17 cellular contexts compared by ENCODE assay signal in the genomic region with DNA sequence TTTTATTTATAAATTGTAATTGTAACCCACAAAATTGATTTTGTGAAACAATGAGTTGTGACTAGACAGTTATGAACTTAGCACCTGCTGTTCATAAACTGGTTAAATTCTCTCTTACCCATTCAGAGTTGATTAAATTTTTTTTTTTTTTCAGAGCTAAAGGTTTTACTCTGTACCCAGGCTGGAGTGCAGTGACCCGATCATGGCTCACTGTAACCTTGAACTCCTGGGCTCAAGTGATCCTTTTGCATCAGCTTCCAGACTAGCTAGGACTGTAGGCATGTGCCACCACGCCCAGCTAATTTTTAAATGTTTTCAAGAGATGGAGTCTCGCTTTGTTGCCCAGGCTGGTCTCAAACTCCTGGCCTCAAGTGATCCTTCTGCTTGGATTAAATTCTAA.
"Had no signal": no experiment of that assay in that cellular context is flagged by ENCODE, and none has a peak within 500 bp of the region (broad histone marks: within the 10 kb centered on the region; RNA-seq: fewer than 3 reads in every experiment).

No MANE protein-coding gene starts in this region.

- H3K9ac ChIP-seq: neural progenitor cell had no signal

- H3K4me3 ChIP-seq: ovary, thoracic aorta, uterus had no signal

- H3K9me3 ChIP-seq: ovary, uterus had no signal

- H2AFZ ChIP-seq: neural progenitor cell had no signal

- H3K9me3 Mint-ChIP-seq: activated naive CD4-positive, alpha-beta T cell treated with anti-CD3 and anti-CD28 coated beads, Interleukin-2, amount 50 U/mL, for 24 hours; effector memory CD8-positive, alpha-beta T cell; stimulated activated naive CD8-positive, alpha-beta T cell treated with anti-CD3 and anti-CD28 coated beads, Interleukin-15, amount 100 ng/mL, for 72 hours had no signal

- H3K27me3 ChIP-seq: brain microvascular endothelial cell, neural progenitor cell, ovary, uterus had no signal

- DNase-seq: activated CD4-positive, alpha-beta T cell treated with anti-CD3 and anti-CD28 coated beads, Interleukin-2, amount 50 U/mL, for 1 hour; activated effector memory CD4-positive, alpha-beta T cell treated with Interleukin-2 at 50 U/mL for 16 hours; amniotic stem cell; brain microvascular endothelial cell; effector memory CD8-positive, alpha-beta T cell; hypothalamus; left cardiac atrium; mesenchymal stem cell; ovary; stimulated activated CD4-positive, alpha-beta T cell treated with anti-CD3 and anti-CD28 coated beads, Interleukin-15, amount 100 ng/mL, for 24 hours; stimulated activated CD4-positive, alpha-beta T cell treated with anti-CD3 and anti-CD28 coated beads, Interleukin-4, amount 100 ng/mL, for 4 hours; stimulated activated naive CD8-positive, alpha-beta T cell treated with anti-CD3 and anti-CD28 coated beads, Interleukin-15, amount 100 ng/mL, for 72 hours; T-helper 2 cell; uterus had no signal

- H3K27ac Mint-ChIP-seq: activated naive CD4-positive, alpha-beta T cell treated with anti-CD3 and anti-CD28 coated beads, Interleukin-2, amount 50 U/mL, for 24 hours; neural progenitor cell; stimulated activated naive CD8-positive, alpha-beta T cell treated with anti-CD3 and anti-CD28 coated beads, Interleukin-15, amount 100 ng/mL, for 72 hours had no signal

- H3K27me3 Mint-ChIP-seq: activated naive CD4-positive, alpha-beta T cell treated with anti-CD3 and anti-CD28 coated beads, Interleukin-2, amount 50 U/mL, for 24 hours; effector memory CD8-positive, alpha-beta T cell; stimulated activated naive CD8-positive, alpha-beta T cell treated with anti-CD3 and anti-CD28 coated beads, Interleukin-15, amount 100 ng/mL, for 72 hours had no signal

- ATAC-seq: effector memory CD8-positive, alpha-beta T cell; left cardiac atrium; stimulated activated naive CD8-positive, alpha-beta T cell treated with anti-CD3 and anti-CD28 coated beads, Interleukin-15, amount 100 ng/mL, for 72 hours had no signal

- H3K36me3 ChIP-seq: neural progenitor cell, ovary, thoracic aorta, uterus had no signal

- H3K27ac ChIP-seq: brain microvascular endothelial cell, neural progenitor cell, ovary, thoracic aorta, uterus had no signal

- H3K4me3 Mint-ChIP-seq: stimulated activated naive CD8-positive, alpha-beta T cell treated with anti-CD3 and anti-CD28 coated beads, Interleukin-15, amount 100 ng/mL, for 72 hours had no signal
